1 cellular context compared by ENCODE assay signal in the genomic region with DNA sequence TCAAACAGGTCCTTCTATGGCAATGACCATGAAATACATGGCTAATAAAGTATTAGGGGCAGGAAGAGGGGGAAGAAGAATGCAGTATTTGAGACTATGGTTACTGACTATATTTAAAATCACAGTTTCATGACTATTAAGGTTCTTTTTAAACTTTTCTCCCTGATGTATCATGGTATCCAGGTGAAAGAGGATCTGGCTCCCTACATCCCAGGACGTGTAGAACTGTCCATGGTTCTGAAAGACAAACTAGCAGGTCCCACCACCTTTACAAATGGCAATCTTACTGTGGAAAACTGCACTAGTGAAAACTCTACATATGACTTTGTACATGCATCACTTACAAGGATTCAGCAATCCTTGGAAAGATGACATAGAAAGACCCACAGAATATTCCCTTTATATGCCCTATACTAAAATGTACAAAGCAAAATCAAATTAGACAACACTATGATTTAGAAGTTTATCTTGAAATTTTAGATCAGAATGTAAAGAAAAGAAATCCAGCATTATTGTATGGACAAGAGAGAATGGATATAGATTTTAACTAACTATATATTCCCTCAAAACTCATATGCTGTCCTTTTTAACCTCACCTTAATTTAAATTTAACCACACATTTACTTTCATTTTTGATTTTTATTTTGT.
TF ChIP-seq lines count a peak whose summit lies in the region.

No MANE protein-coding gene starts in this region.

TF ChIP-seq in HepG2, 621 proteins besides CTCF, POLR2A, EP300 and RAD21 (continued from another document and continues in another):
- TF ChIP-seq, protein P1, sequence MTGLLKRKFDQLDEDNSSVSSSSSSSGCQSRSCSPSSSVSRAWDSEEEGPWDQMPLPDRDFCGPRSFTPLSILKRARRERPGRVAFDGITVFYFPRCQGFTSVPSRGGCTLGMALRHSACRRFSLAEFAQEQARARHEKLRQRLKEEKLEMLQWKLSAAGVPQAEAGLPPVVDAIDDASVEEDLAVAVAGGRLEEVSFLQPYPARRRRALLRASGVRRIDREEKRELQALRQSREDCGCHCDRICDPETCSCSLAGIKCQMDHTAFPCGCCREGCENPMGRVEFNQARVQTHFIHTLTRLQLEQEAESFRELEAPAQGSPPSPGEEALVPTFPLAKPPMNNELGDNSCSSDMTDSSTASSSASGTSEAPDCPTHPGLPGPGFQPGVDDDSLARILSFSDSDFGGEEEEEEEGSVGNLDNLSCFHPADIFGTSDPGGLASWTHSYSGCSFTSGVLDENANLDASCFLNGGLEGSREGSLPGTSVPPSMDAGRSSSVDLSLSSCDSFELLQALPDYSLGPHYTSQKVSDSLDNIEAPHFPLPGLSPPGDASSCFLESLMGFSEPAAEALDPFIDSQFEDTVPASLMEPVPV (CRISPR knock-in tag; IDR thresholded peaks at IDR 0.05): no peak
- no peak for TF ChIP-seq FOXJ3 (CRISPR knock-in tag; IDR thresholded peaks at IDR 0.05; ENCODE audit: borderline replicate concordance)
- no peak for TF ChIP-seq ARNT (IDR thresholded peaks at IDR 0.05)
- TF ChIP-seq GLI4 (CRISPR knock-in tag; IDR thresholded peaks at IDR 0.05; ENCODE audit: borderline replicate concordance): no peak
- TF ChIP-seq SIN3A (IDR thresholded peaks at IDR 0.05; ENCODE audit: borderline replicate concordance, low read depth, low read length): no peak
- TF ChIP-seq, protein P2, sequence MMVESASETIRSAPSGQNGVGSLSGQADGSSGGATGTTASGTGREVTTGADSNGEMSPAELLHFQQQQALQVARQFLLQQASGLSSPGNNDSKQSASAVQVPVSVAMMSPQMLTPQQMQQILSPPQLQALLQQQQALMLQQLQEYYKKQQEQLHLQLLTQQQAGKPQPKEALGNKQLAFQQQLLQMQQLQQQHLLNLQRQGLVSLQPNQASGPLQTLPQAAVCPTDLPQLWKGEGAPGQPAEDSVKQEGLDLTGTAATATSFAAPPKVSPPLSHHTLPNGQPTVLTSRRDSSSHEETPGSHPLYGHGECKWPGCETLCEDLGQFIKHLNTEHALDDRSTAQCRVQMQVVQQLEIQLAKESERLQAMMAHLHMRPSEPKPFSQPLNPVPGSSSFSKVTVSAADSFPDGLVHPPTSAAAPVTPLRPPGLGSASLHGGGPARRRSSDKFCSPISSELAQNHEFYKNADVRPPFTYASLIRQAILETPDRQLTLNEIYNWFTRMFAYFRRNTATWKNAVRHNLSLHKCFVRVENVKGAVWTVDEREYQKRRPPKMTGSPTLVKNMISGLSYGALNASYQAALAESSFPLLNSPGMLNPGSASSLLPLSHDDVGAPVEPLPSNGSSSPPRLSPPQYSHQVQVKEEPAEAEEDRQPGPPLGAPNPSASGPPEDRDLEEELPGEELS (CRISPR knock-in tag; IDR thresholded peaks at IDR 0.05): no peak
- TF ChIP-seq SRY (CRISPR knock-in tag; IDR thresholded peaks at IDR 0.05): no peak; the same call in 1 of the 2 replicates
- no peak for TF ChIP-seq ZNF3 (CRISPR knock-in tag; IDR thresholded peaks at IDR 0.05)
- TF ChIP-seq ZSCAN25 (CRISPR knock-in tag; IDR thresholded peaks at IDR 0.05): no peak
- TF ChIP-seq ZBTB1 (CRISPR knock-in tag; IDR thresholded peaks at IDR 0.05; ENCODE audit: borderline replicate concordance): no peak
- no peak for TF ChIP-seq MLLT10 (CRISPR knock-in tag; IDR thresholded peaks at IDR 0.05)
- TF ChIP-seq SRSF9 (IDR thresholded peaks at IDR 0.05; ENCODE audit: borderline replicate concordance, insufficient read depth, low read depth, low read length, poor library complexity, severe bottlenecking): no peak
- no peak for TF ChIP-seq ZNF781 (CRISPR knock-in tag; IDR thresholded peaks at IDR 0.05; ENCODE audit: borderline replicate concordance, not compliant biosample characterization)
- TF ChIP-seq, protein P3, sequence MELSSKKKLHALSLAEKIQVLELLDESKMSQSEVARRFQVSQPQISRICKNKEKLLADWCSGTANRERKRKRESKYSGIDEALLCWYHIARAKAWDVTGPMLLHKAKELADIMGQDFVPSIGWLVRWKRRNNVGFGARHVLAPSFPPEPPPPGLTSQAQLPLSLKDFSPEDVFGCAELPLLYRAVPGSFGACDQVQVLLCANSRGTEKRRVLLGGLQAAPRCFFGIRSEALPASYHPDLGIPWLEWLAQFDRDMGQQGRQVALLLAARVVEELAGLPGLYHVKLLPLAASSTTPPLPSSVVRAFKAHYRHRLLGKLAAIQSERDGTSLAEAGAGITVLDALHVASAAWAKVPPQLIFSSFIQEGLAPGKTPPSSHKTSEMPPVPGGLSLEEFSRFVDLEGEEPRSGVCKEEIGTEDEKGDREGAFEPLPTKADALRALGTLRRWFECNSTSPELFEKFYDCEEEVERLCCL (CRISPR knock-in tag; IDR thresholded peaks at IDR 0.05; ENCODE audit: borderline replicate concordance): no peak
- peak; percentile 41; the same call in 1 of the 2 replicates for TF ChIP-seq ARID2 (CRISPR knock-in tag; IDR thresholded peaks at IDR 0.05; ENCODE audit: borderline replicate concordance)
- TF ChIP-seq, protein P4, sequence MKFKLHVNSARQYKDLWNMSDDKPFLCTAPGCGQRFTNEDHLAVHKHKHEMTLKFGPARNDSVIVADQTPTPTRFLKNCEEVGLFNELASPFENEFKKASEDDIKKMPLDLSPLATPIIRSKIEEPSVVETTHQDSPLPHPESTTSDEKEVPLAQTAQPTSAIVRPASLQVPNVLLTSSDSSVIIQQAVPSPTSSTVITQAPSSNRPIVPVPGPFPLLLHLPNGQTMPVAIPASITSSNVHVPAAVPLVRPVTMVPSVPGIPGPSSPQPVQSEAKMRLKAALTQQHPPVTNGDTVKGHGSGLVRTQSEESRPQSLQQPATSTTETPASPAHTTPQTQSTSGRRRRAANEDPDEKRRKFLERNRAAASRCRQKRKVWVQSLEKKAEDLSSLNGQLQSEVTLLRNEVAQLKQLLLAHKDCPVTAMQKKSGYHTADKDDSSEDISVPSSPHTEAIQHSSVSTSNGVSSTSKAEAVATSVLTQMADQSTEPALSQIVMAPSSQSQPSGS (CRISPR knock-in tag; IDR thresholded peaks at IDR 0.05): no peak; the same call in 1 of the 2 replicates
- TF ChIP-seq ZNF772 (CRISPR knock-in tag; IDR thresholded peaks at IDR 0.05): no peak
- TF ChIP-seq TGIF2 (CRISPR knock-in tag; IDR thresholded peaks at IDR 0.05): 0 out of 2 replicates have a peak, but pooled peaks have one; percentile 78
- 0 out of 2 replicates have a peak, but pooled peaks have one; percentile 61 for TF ChIP-seq SP140L (CRISPR knock-in tag; IDR thresholded peaks at IDR 0.05; ENCODE audit: borderline replicate concordance)
- TF ChIP-seq, protein P5, sequence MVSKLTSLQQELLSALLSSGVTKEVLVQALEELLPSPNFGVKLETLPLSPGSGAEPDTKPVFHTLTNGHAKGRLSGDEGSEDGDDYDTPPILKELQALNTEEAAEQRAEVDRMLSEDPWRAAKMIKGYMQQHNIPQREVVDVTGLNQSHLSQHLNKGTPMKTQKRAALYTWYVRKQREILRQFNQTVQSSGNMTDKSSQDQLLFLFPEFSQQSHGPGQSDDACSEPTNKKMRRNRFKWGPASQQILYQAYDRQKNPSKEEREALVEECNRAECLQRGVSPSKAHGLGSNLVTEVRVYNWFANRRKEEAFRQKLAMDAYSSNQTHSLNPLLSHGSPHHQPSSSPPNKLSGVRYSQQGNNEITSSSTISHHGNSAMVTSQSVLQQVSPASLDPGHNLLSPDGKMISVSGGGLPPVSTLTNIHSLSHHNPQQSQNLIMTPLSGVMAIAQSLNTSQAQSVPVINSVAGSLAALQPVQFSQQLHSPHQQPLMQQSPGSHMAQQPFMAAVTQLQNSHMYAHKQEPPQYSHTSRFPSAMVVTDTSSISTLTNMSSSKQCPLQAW (CRISPR knock-in tag; IDR thresholded peaks at IDR 0.05): no peak
- TF ChIP-seq SOX6 (IDR thresholded peaks at IDR 0.05): no peak
- no peak for TF ChIP-seq SOX6 (CRISPR knock-in tag; IDR thresholded peaks at IDR 0.05)
- TF ChIP-seq BRD4 (CRISPR knock-in tag; IDR thresholded peaks at IDR 0.05): no peak
- TF ChIP-seq, protein P6, sequence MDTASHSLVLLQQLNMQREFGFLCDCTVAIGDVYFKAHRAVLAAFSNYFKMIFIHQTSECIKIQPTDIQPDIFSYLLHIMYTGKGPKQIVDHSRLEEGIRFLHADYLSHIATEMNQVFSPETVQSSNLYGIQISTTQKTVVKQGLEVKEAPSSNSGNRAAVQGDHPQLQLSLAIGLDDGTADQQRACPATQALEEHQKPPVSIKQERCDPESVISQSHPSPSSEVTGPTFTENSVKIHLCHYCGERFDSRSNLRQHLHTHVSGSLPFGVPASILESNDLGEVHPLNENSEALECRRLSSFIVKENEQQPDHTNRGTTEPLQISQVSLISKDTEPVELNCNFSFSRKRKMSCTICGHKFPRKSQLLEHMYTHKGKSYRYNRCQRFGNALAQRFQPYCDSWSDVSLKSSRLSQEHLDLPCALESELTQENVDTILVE (CRISPR knock-in tag; IDR thresholded peaks at IDR 0.05): peak; percentile 86; the same call in 1 of the 2 replicates
- 0 out of 2 replicates have a peak, but pooled peaks have one; percentile 47 for TF ChIP-seq JUN (CRISPR knock-in tag; IDR thresholded peaks at IDR 0.05)
- TF ChIP-seq DPF2 (CRISPR knock-in tag; IDR thresholded peaks at IDR 0.05; ENCODE audit: borderline replicate concordance, low read depth): no peak
- TF ChIP-seq KDM1A (CRISPR knock-in tag; IDR thresholded peaks at IDR 0.05): no peak
- no peak for TF ChIP-seq ZNF549 (CRISPR knock-in tag; IDR thresholded peaks at IDR 0.05)
- TF ChIP-seq ARHGAP35 (CRISPR knock-in tag; IDR thresholded peaks at IDR 0.05; ENCODE audit: borderline replicate concordance): no peak
- TF ChIP-seq ZMYM4 (CRISPR knock-in tag; IDR thresholded peaks at IDR 0.05): no peak
- TF ChIP-seq, protein P7, sequence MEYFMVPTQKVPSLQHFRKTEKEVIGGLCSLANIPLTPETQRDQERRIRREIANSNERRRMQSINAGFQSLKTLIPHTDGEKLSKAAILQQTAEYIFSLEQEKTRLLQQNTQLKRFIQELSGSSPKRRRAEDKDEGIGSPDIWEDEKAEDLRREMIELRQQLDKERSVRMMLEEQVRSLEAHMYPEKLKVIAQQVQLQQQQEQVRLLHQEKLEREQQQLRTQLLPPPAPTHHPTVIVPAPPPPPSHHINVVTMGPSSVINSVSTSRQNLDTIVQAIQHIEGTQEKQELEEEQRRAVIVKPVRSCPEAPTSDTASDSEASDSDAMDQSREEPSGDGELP (IDR thresholded peaks at IDR 0.05; ENCODE audit: borderline replicate concordance, low read depth): no peak
- no peak for TF ChIP-seq ZNF552 (CRISPR knock-in tag; IDR thresholded peaks at IDR 0.05; ENCODE audit: borderline replicate concordance)
- TF ChIP-seq REPIN1 (CRISPR knock-in tag; IDR thresholded peaks at IDR 0.05; ENCODE audit: borderline replicate concordance, low read depth): no peak
- TF ChIP-seq, protein P8, sequence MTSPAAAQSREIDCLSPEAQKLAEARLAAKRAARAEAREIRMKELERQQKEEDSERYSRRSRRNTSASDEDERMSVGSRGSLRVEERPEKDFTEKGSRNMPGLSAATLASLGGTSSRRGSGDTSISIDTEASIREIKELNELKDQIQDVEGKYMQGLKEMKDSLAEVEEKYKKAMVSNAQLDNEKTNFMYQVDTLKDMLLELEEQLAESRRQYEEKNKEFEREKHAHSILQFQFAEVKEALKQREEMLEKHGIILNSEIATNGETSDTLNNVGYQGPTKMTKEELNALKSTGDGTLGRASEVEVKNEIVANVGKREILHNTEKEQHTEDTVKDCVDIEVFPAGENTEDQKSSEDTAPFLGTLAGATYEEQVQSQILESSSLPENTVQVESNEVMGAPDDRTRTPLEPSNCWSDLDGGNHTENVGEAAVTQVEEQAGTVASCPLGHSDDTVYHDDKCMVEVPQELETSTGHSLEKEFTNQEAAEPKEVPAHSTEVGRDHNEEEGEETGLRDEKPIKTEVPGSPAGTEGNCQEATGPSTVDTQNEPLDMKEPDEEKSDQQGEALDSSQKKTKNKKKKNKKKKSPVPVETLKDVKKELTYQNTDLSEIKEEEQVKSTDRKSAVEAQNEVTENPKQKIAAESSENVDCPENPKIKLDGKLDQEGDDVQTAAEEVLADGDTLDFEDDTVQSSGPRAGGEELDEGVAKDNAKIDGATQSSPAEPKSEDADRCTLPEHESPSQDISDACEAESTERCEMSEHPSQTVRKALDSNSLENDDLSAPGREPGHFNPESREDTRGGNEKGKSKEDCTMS (CRISPR knock-in tag; conservative IDR thresholded peaks at IDR 0.05): 0 out of 2 replicates have a peak, but pooled peaks have one; percentile 75
- TF ChIP-seq, protein P9, sequence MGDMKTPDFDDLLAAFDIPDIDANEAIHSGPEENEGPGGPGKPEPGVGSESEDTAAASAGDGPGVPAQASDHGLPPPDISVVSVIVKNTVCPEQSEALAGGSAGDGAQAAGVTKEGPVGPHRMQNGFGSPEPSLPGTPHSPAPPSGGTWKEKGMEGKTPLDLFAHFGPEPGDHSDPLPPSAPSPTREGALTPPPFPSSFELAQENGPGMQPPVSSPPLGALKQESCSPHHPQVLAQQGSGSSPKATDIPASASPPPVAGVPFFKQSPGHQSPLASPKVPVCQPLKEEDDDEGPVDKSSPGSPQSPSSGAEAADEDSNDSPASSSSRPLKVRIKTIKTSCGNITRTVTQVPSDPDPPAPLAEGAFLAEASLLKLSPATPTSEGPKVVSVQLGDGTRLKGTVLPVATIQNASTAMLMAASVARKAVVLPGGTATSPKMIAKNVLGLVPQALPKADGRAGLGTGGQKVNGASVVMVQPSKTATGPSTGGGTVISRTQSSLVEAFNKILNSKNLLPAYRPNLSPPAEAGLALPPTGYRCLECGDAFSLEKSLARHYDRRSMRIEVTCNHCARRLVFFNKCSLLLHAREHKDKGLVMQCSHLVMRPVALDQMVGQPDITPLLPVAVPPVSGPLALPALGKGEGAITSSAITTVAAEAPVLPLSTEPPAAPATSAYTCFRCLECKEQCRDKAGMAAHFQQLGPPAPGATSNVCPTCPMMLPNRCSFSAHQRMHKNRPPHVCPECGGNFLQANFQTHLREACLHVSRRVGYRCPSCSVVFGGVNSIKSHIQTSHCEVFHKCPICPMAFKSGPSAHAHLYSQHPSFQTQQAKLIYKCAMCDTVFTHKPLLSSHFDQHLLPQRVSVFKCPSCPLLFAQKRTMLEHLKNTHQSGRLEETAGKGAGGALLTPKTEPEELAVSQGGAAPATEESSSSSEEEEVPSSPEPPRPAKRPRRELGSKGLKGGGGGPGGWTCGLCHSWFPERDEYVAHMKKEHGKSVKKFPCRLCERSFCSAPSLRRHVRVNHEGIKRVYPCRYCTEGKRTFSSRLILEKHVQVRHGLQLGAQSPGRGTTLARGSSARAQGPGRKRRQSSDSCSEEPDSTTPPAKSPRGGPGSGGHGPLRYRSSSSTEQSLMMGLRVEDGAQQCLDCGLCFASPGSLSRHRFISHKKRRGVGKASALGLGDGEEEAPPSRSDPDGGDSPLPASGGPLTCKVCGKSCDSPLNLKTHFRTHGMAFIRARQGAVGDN (CRISPR knock-in tag; IDR thresholded peaks at IDR 0.05): no peak
- TF ChIP-seq FOXA1 (IDR thresholded peaks at IDR 0.05): no peak
- TF ChIP-seq FOXA1 (CRISPR knock-in tag; IDR thresholded peaks at IDR 0.05): peak; percentile 46; the same call in 1 of the 2 replicates
- TF ChIP-seq ZNF367 (CRISPR knock-in tag; IDR thresholded peaks at IDR 0.05; ENCODE audit: borderline replicate concordance): no peak
- TF ChIP-seq ATF7-NPFF (CRISPR knock-in tag; IDR thresholded peaks at IDR 0.05; ENCODE audit: low read depth): no peak
- no peak for TF ChIP-seq SOX13 (IDR thresholded peaks at IDR 0.05)
- peak in 1 of 2 experiments; percentile 38; a peak in 1 of 4 replicates for TF ChIP-seq SOX13 (CRISPR knock-in tag; conservative IDR thresholded peaks at IDR 0.05 in 1 of 2, IDR thresholded peaks at IDR 0.05 in 1 of 2)
- TF ChIP-seq, protein P10, sequence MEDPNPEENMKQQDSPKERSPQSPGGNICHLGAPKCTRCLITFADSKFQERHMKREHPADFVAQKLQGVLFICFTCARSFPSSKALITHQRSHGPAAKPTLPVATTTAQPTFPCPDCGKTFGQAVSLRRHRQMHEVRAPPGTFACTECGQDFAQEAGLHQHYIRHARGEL (CRISPR knock-in tag; IDR thresholded peaks at IDR 0.05): no peak
- TF ChIP-seq ZNF207 (IDR thresholded peaks at IDR 0.05; ENCODE audit: borderline replicate concordance): no peak
- no peak for TF ChIP-seq POGZ (CRISPR knock-in tag; IDR thresholded peaks at IDR 0.05)
- TF ChIP-seq TAF1 (CRISPR knock-in tag; IDR thresholded peaks at IDR 0.05): no peak
- TF ChIP-seq ZNF121 (CRISPR knock-in tag; IDR thresholded peaks at IDR 0.05): no peak
